In the genomic region with DNA sequence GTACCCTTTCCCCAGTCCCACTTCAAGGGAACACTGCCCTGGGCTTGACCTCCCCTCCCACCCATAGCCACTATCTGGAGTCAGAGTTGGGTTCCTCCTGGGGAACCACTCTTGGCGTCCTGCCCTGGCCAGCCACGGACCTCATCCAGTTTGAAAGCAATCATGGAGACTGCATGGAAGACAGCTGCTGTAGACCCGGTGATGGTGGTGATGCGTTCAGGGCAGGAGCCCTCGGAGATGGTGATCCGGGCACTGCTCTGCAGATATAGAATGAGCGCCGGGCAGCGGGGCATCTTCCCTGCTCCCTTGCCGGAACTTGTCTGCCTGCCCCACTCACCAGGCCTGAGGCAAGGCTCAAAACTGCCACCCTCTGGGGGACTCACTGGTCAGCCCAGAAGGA, we compare ENCODE assay signal across 5 cellular contexts. TPM values are rescaled to one million over a fixed set of nuclear protein-coding genes. Genes with fewer than 3 reads are reported as not detected.
"Had no signal": no experiment of that assay in that cellular context is flagged by ENCODE, and none has a peak within 500 bp of the region (broad histone marks: within the 10 kb centered on the region; RNA-seq: fewer than 3 reads in every experiment).

No MANE protein-coding gene starts in this region.

- H3K9me3 Mint-ChIP-seq: GM23338, H9 had no signal

- H3K27ac Mint-ChIP-seq: GM23338, H9 had no signal

- H3K4me3 ChIP-seq: GM23338 had no signal

- ATAC-seq: GM23338 had no signal

- H3K4me3 Mint-ChIP-seq: GM23338, H9 had no signal

- DNase-seq: H9, HCEC 1CT, IMR-90 had no signal

RNA-seq across cellular contexts. Expression of gene GPR62, which starts 5.2 kb away (rescaled TPM):
- total RNA-seq: HT-29 had no signal
- polyA plus RNA-seq: IMR-90 had no signal
